In genomic region chr20:63680857-63681608, GRCh38 we compare ENCODE assay signal across 1 cellular context.
TF ChIP-seq lines count a peak whose summit lies in the region.

No MANE protein-coding gene starts in this region.

TF ChIP-seq in H1, 55 proteins besides CTCF, POLR2A, EP300 and RAD21:
- TF ChIP-seq POLR2AphosphoS5 (IDR thresholded peaks at IDR 0.05; ENCODE audit: low read depth, low read length), result 0 out of 2 replicates have a peak, but pooled peaks have one; percentile 18
- TF ChIP-seq ZNF274 (IDR thresholded peaks at IDR 0.05; ENCODE audit: borderline replicate concordance, extremely low read depth, low read length), result no peak
